In the genomic region with DNA sequence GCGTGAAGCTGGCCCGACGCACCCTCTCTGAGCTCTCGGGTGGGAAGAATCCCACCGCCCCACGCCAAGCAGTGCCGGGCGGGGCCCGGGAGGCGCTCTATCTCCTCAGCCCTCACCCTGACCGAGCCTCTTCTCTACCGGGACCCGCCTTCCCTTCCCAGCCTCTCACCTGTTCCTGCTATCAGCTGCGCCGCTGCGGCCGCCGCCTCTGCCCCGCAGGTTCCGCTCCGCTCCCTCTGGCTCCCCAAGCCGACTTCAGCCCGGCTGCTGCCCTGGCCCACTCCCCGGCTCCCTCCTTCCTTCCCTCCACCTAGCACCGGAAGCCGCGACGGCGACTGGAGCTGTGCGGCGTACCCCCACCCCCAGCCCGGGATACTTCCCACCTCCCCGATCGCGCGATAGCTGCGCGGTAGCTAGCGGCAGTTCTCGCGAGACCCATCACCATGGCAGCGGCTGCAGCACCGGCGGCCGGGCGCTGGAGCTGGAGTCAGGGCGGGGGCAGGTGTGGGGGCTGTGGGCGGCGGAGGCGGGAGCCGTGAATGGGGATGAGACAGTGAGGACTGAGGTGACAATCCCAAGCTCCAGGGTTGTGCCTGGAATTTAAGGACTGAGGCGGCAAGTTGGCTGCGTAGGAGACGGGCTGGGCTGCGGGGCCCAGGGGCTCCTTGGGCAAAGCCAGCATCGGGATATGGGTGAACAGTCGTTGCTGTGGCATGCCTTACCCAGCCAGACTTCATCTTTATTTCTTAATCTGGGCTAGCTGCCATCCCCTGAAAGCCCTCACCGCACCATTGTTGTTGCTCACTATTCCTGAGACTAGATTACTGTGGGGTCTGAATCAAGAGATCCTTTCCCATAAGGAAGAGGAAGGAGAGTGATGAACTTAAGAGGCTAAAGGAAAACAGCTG, we compare ENCODE assay signal across 1 cellular context.
TF ChIP-seq lines count a peak whose summit lies in the region.

Gene ARF3 (minus strand): TSS at position 347 of the 908 bp plus-strand sequence. CDS start 16,392 bp downstream, outside the sequence.

TF ChIP-seq in HepG2, 621 proteins besides CTCF, POLR2A, EP300 and RAD21 (continued from another document and continues in another):
- TF ChIP-seq, protein P1, sequence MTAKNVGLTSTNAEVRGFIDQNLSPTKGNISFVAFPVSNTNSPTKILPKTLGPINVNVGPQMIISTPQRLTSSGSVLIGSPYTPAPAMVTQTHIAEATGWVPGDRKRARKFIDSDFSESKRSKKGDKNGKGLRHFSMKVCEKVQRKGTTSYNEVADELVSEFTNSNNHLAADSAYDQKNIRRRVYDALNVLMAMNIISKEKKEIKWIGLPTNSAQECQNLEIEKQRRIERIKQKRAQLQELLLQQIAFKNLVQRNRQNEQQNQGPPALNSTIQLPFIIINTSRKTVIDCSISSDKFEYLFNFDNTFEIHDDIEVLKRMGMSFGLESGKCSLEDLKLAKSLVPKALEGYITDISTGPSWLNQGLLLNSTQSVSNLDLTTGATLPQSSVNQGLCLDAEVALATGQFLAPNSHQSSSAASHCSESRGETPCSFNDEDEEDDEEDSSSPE (CRISPR knock-in tag; IDR thresholded peaks at IDR 0.05): peak; percentile 55; the same call in 1 of the 2 replicates
- TF ChIP-seq TSC22D2 (CRISPR knock-in tag; IDR thresholded peaks at IDR 0.05; ENCODE audit: borderline replicate concordance) (peak; percentile 68; the same call in 1 of the 2 replicates), PHF5A (CRISPR knock-in tag; IDR thresholded peaks at IDR 0.05; ENCODE audit: low read depth, unreplicated experiment) (no peak), SRSF9 (IDR thresholded peaks at IDR 0.05; ENCODE audit: borderline replicate concordance, insufficient read depth, low read depth, low read length, poor library complexity, severe bottlenecking) (no peak), PTBP1 (IDR thresholded peaks at IDR 0.05; ENCODE audit: low read depth, low read length, poor library complexity, severe bottlenecking) (peak; percentile 64), KMT2A (CRISPR knock-in tag; IDR thresholded peaks at IDR 0.05) (no peak; the same call in 1 of the 2 replicates), TBP (CRISPR knock-in tag; IDR thresholded peaks at IDR 0.05) (no peak), ZNF24 (IDR thresholded peaks at IDR 0.05) (no peak), ZNF564 (CRISPR knock-in tag; IDR thresholded peaks at IDR 0.05) (no peak), ZFP90 (CRISPR knock-in tag; IDR thresholded peaks at IDR 0.05; ENCODE audit: borderline replicate concordance) (peak; percentile 85; the same call in 1 of the 2 replicates), ZNF546 (CRISPR knock-in tag; conservative IDR thresholded peaks at IDR 0.05) (no peak), TEAD3 (CRISPR knock-in tag; optimal IDR thresholded peaks at IDR 0.05; ENCODE audit: borderline replicate concordance) (no peak), ZFX (CRISPR knock-in tag; IDR thresholded peaks at IDR 0.05; ENCODE audit: low read depth) (peak; percentile 66; the same call in 1 of the 2 replicates), ZNF761 (CRISPR knock-in tag; conservative IDR thresholded peaks at IDR 0.05) (peak; percentile 64; the same call in 1 of the 2 replicates), ONECUT2 (CRISPR knock-in tag; IDR thresholded peaks at IDR 0.05) (no peak), ZNF251 (CRISPR knock-in tag; IDR thresholded peaks at IDR 0.05) (no peak), TEAD2 (CRISPR knock-in tag; IDR thresholded peaks at IDR 0.05) (no peak), FOXC1 (CRISPR knock-in tag; IDR thresholded peaks at IDR 0.05; ENCODE audit: borderline replicate concordance) (peak; percentile 85; the same call in 1 of the 2 replicates), SUZ12 (IDR thresholded peaks at IDR 0.05; ENCODE audit: low read depth, low read length) (no peak), ZNF607 (CRISPR knock-in tag; IDR thresholded peaks at IDR 0.05; ENCODE audit: borderline replicate concordance) (peak; percentile 89), KLF11 (CRISPR knock-in tag; IDR thresholded peaks at IDR 0.05) (no peak), ZNF234 (CRISPR knock-in tag; conservative IDR thresholded peaks at IDR 0.05) (no peak), KDM6A (CRISPR knock-in tag; IDR thresholded peaks at IDR 0.05; ENCODE audit: low read depth) (no peak), ZSCAN12 (CRISPR knock-in tag; IDR thresholded peaks at IDR 0.05) (no peak), ZNF282 (IDR thresholded peaks at IDR 0.05; ENCODE audit: partially characterized antibody) (peak; percentile 40), MTF1 (CRISPR knock-in tag; IDR thresholded peaks at IDR 0.05) (no peak), ZNF530 (CRISPR knock-in tag; IDR thresholded peaks at IDR 0.05; ENCODE audit: low read depth) (no peak), ATF1 (CRISPR knock-in tag; IDR thresholded peaks at IDR 0.05) (no peak), CBX2 (IDR thresholded peaks at IDR 0.05; ENCODE audit: low read depth, low read length) (no peak), CBX2 (CRISPR knock-in tag; IDR thresholded peaks at IDR 0.05; ENCODE audit: low read depth) (no peak), ZNF446 (CRISPR knock-in tag; IDR thresholded peaks at IDR 0.05) (no peak), CHD2 (IDR thresholded peaks at IDR 0.05; ENCODE audit: low read depth, low read length) (peak; percentile 100), RAD51 (IDR thresholded peaks at IDR 0.05; ENCODE audit: borderline replicate concordance) (no peak), ZNF724P (CRISPR knock-in tag; IDR thresholded peaks at IDR 0.05; ENCODE audit: borderline replicate concordance) (no peak; the same call in 1 of the 2 replicates), ZNF784 (CRISPR knock-in tag; IDR thresholded peaks at IDR 0.05; ENCODE audit: borderline replicate concordance) (no peak), ISL2 (CRISPR knock-in tag; IDR thresholded peaks at IDR 0.05) (no peak), AFF4 (CRISPR knock-in tag; IDR thresholded peaks at IDR 0.05) (no peak), KLF16 (CRISPR knock-in tag; IDR thresholded peaks at IDR 0.05) (peak in 1 of 2 experiments; percentile 74; a peak in 2 of 4 replicates), ZNF75D (CRISPR knock-in tag; IDR thresholded peaks at IDR 0.05; ENCODE audit: borderline replicate concordance) (no peak), ZNF790 (CRISPR knock-in tag; IDR thresholded peaks at IDR 0.05; ENCODE audit: borderline replicate concordance) (no peak), XRCC5 (optimal IDR thresholded peaks at IDR 0.05; ENCODE audit: low read length) (no peak), SP2 (CRISPR knock-in tag; IDR thresholded peaks at IDR 0.05) (peak; percentile 43; the same call in 1 of the 2 replicates), U2AF2 (IDR thresholded peaks at IDR 0.05; ENCODE audit: low read depth, low read length) (no peak), TMF1 (CRISPR knock-in tag; IDR thresholded peaks at IDR 0.05; ENCODE audit: low read depth) (no peak), ZNF547 (CRISPR knock-in tag; IDR thresholded peaks at IDR 0.05) (0 out of 2 replicates have a peak, but pooled peaks have one; percentile 12), SMAD3 (CRISPR knock-in tag; IDR thresholded peaks at IDR 0.05) (peak; percentile 58; the same call in 1 of the 2 replicates), ZSCAN22 (CRISPR knock-in tag; IDR thresholded peaks at IDR 0.05) (no peak), MBNL3 (CRISPR knock-in tag; conservative IDR thresholded peaks at IDR 0.05) (no peak), RARA (CRISPR knock-in tag; IDR thresholded peaks at IDR 0.05) (no peak)
- TF ChIP-seq, protein P2, sequence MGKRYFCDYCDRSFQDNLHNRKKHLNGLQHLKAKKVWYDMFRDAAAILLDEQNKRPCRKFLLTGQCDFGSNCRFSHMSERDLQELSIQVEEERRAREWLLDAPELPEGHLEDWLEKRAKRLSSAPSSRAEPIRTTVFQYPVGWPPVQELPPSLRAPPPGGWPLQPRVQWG (CRISPR knock-in tag; IDR thresholded peaks at IDR 0.05; ENCODE audit: borderline replicate concordance, low read depth): no peak
- TF ChIP-seq, protein P3, sequence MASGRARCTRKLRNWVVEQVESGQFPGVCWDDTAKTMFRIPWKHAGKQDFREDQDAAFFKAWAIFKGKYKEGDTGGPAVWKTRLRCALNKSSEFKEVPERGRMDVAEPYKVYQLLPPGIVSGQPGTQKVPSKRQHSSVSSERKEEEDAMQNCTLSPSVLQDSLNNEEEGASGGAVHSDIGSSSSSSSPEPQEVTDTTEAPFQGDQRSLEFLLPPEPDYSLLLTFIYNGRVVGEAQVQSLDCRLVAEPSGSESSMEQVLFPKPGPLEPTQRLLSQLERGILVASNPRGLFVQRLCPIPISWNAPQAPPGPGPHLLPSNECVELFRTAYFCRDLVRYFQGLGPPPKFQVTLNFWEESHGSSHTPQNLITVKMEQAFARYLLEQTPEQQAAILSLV (CRISPR knock-in tag; IDR thresholded peaks at IDR 0.05; ENCODE audit: borderline replicate concordance): peak; percentile 24; the same call in 1 of the 2 replicates
- TF ChIP-seq, protein P4, sequence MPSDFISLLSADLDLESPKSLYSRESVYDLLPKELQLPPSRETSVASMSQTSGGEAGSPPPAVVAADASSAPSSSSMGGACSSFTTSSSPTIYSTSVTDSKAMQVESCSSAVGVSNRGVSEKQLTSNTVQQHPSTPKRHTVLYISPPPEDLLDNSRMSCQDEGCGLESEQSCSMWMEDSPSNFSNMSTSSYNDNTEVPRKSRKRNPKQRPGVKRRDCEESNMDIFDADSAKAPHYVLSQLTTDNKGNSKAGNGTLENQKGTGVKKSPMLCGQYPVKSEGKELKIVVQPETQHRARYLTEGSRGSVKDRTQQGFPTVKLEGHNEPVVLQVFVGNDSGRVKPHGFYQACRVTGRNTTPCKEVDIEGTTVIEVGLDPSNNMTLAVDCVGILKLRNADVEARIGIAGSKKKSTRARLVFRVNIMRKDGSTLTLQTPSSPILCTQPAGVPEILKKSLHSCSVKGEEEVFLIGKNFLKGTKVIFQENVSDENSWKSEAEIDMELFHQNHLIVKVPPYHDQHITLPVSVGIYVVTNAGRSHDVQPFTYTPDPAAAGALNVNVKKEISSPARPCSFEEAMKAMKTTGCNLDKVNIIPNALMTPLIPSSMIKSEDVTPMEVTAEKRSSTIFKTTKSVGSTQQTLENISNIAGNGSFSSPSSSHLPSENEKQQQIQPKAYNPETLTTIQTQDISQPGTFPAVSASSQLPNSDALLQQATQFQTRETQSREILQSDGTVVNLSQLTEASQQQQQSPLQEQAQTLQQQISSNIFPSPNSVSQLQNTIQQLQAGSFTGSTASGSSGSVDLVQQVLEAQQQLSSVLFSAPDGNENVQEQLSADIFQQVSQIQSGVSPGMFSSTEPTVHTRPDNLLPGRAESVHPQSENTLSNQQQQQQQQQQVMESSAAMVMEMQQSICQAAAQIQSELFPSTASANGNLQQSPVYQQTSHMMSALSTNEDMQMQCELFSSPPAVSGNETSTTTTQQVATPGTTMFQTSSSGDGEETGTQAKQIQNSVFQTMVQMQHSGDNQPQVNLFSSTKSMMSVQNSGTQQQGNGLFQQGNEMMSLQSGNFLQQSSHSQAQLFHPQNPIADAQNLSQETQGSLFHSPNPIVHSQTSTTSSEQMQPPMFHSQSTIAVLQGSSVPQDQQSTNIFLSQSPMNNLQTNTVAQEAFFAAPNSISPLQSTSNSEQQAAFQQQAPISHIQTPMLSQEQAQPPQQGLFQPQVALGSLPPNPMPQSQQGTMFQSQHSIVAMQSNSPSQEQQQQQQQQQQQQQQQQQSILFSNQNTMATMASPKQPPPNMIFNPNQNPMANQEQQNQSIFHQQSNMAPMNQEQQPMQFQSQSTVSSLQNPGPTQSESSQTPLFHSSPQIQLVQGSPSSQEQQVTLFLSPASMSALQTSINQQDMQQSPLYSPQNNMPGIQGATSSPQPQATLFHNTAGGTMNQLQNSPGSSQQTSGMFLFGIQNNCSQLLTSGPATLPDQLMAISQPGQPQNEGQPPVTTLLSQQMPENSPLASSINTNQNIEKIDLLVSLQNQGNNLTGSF (CRISPR knock-in tag; IDR thresholded peaks at IDR 0.05): no peak
- TF ChIP-seq, protein P5, sequence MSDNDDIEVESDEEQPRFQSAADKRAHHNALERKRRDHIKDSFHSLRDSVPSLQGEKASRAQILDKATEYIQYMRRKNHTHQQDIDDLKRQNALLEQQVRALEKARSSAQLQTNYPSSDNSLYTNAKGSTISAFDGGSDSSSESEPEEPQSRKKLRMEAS (IDR thresholded peaks at IDR 0.05): peak; percentile 58
- TF ChIP-seq, protein P6, sequence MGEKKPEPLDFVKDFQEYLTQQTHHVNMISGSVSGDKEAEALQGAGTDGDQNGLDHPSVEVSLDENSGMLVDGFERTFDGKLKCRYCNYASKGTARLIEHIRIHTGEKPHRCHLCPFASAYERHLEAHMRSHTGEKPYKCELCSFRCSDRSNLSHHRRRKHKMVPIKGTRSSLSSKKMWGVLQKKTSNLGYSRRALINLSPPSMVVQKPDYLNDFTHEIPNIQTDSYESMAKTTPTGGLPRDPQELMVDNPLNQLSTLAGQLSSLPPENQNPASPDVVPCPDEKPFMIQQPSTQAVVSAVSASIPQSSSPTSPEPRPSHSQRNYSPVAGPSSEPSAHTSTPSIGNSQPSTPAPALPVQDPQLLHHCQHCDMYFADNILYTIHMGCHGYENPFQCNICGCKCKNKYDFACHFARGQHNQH (CRISPR knock-in tag; IDR thresholded peaks at IDR 0.05): peak; percentile 35; the same call in 1 of the 2 replicates
